ENCODE assay signal across 15 cellular contexts in genomic region chr12:92041742-92042141, GRCh38.
A peak's percentile ranks its signal among the peaks of the same experiment; 100 is the strongest.
DNase-seq lines count a peak whose midpoint lies in the region; ATAC-seq and TF ChIP-seq lines count a peak whose summit lies in the region.
"Had no signal": no experiment of that assay in that cellular context is flagged by ENCODE, and none has a peak within 500 bp of the region (broad histone marks: within the 10 kb centered on the region; RNA-seq: fewer than 3 reads in every experiment).

No MANE protein-coding gene starts in this region.

- intact Hi-C loops in activated T-helper 1 cell treated with anti-CD3 and anti-CD28 coated beads, Interleukin-12 subunit alpha, Interleukin-12 subunit beta, Interleukin-2, Interleukin-4 antibody, amounts not matched to agents 30 ng/mL and 10 ng/mL and 1 ng/mL, durations not matched to agents 14 hours and 24 hours and 36 hours (cut with micrococcal nuclease), result no loop called here
- intact Hi-C loops in mucosa of descending colon (cut with DNase I, micrococcal nuclease), result no loop called here

- no peaks in the 10 kb centered on the region for H3K27me3 Mint-ChIP-seq in activated T-helper 1 cell treated with anti-CD3 and anti-CD28 coated beads, Interleukin-12 subunit alpha, Interleukin-12 subunit beta, Interleukin-2, Interleukin-4 antibody, amounts not matched to agents 30 ng/mL and 10 ng/mL and 1 ng/mL, durations not matched to agents 14 hours and 24 hours and 36 hours (ENCODE audit: insufficient read depth)

- H3K27ac ChIP-seq in gastroesophageal sphincter, result no peak overlapping the region
- H3K27ac ChIP-seq: ovary, stomach had no signal

- H3K4me1 Mint-ChIP-seq in activated T-helper 1 cell treated with anti-CD3 and anti-CD28 coated beads, Interleukin-12 subunit alpha, Interleukin-12 subunit beta, Interleukin-2, Interleukin-4 antibody, amounts not matched to agents 30 ng/mL and 10 ng/mL and 1 ng/mL, durations not matched to agents 14 hours and 24 hours and 36 hours (ENCODE audit: low read depth), result peaks cover 67% of the 10 kb centered on the region

- TF ChIP-seq POLR2A in gastroesophageal sphincter (IDR thresholded peaks at IDR 0.05), result no peak

- H3K9me3 Mint-ChIP-seq in activated T-helper 1 cell treated with anti-CD3 and anti-CD28 coated beads, Interleukin-12 subunit alpha, Interleukin-12 subunit beta, Interleukin-2, Interleukin-4 antibody, amounts not matched to agents 30 ng/mL and 10 ng/mL and 1 ng/mL, durations not matched to agents 14 hours and 24 hours and 36 hours, result no peaks in the 10 kb centered on the region

- 25 to 50% methylated on average over 1 of the region's 1 CpG for WGBS in gastroesophageal sphincter (ENCODE audit: low coverage in 1 of 2), 2 donors

- peaks cover 7% of the 10 kb centered on the region for H3K36me3 Mint-ChIP-seq in activated T-helper 1 cell treated with anti-CD3 and anti-CD28 coated beads, Interleukin-12 subunit alpha, Interleukin-12 subunit beta, Interleukin-2, Interleukin-4 antibody, amounts not matched to agents 30 ng/mL and 10 ng/mL and 1 ng/mL, durations not matched to agents 14 hours and 24 hours and 36 hours (ENCODE audit: low read depth)

- no peak overlapping the region for H3K4me3 ChIP-seq in mucosa of descending colon
- H3K4me3 ChIP-seq in gastroesophageal sphincter, result no peak overlapping the region
- H3K4me3 ChIP-seq: HAP-1, ovary, stomach had no signal

- TF ChIP-seq EP300 in gastroesophageal sphincter (IDR thresholded peaks at IDR 0.05), result no peak

- no peaks in the 10 kb centered on the region for H3K27me3 ChIP-seq in gastroesophageal sphincter
- H3K27me3 ChIP-seq: ovary, stomach had no signal

- no peak for TF ChIP-seq CTCF in mucosa of descending colon (IDR thresholded peaks at IDR 0.05)
- TF ChIP-seq CTCF in gastroesophageal sphincter (IDR thresholded peaks at IDR 0.05), result no peak

- H3K27ac Mint-ChIP-seq in activated T-helper 1 cell treated with anti-CD3 and anti-CD28 coated beads, Interleukin-12 subunit alpha, Interleukin-12 subunit beta, Interleukin-2, Interleukin-4 antibody, amounts not matched to agents 30 ng/mL and 10 ng/mL and 1 ng/mL, durations not matched to agents 14 hours and 24 hours and 36 hours, result peak overlapping the region; percentile 68

- ATAC-seq in HG03354 (IDR thresholded peaks at IDR 0.05; ENCODE audit: poor library complexity, severe bottlenecking, unreplicated experiment) (peak; percentile 59), mucosa of descending colon (peak; percentile 61), HG02759 (IDR thresholded peaks at IDR 0.05; ENCODE audit: unreplicated experiment) (no peak), gastroesophageal sphincter (no peak)
- ATAC-seq: left lobe of liver had no signal

- H3K9me3 ChIP-seq in mucosa of descending colon, result no peaks in the 10 kb centered on the region
- no peaks in the 10 kb centered on the region for H3K9me3 ChIP-seq in gastroesophageal sphincter
- H3K9me3 ChIP-seq: HAP-1, ovary, stomach had no signal

- DNase-seq in activated gamma-delta T cell treated with Interleukin-2 at 50 U/mL for 16 hours, result peak; percentile 9
- DNase-seq in activated gamma-delta T cell (lab: John Stamatoyannopoulos, UW), result no peak
- DNase-seq in activated T-helper 1 cell treated with anti-CD3 and anti-CD28 coated beads, Interleukin-12 subunit alpha, Interleukin-12 subunit beta, Interleukin-2, Interleukin-4 antibody, amounts not matched to agents 30 ng/mL and 10 ng/mL and 1 ng/mL, durations not matched to agents 14 hours and 24 hours and 36 hours (ENCODE audit: low spot score), result peak; percentile 12
- DNase-seq in mucosa of descending colon, result no peak
- DNase-seq in AML-193 (lab: John Stamatoyannopoulos, UW), result no peak
- DNase-seq: activated T-cell treated with anti-CD3 and anti-CD28 coated beads for 4 hours, foreskin melanocyte, NCI-H1694, ovary, stomach had no signal

- no peak overlapping the region for H3K4me3 Mint-ChIP-seq in activated T-helper 1 cell treated with anti-CD3 and anti-CD28 coated beads, Interleukin-12 subunit alpha, Interleukin-12 subunit beta, Interleukin-2, Interleukin-4 antibody, amounts not matched to agents 30 ng/mL and 10 ng/mL and 1 ng/mL, durations not matched to agents 14 hours and 24 hours and 36 hours

- no peaks in the 10 kb centered on the region for H3K4me1 ChIP-seq in mucosa of descending colon (ENCODE audit: low read depth)
- H3K4me1 ChIP-seq in gastroesophageal sphincter, result peaks cover 0 to 4% (median 0%) of the 10 kb centered on the region in 3 donors
- H3K4me1 ChIP-seq: stomach had no signal

- H3K36me3 ChIP-seq in mucosa of descending colon (ENCODE audit: low read depth) (no peaks in the 10 kb centered on the region), gastroesophageal sphincter (no peaks in the 10 kb centered on the region)
- H3K36me3 ChIP-seq: HAP-1, ovary, stomach had no signal

Comparison
In these comparisons a context has a peak if more than half of its experiments do, and no peak if none do; other contexts are left out.
1. DNase-seq: peak in activated gamma-delta T cell treated with Interleukin-2 at 50 U/mL for 16 hours (single experiment) and activated T-helper 1 cell treated with anti-CD3 and anti-CD28 coated beads, Interleukin-12 subunit alpha, Interleukin-12 subunit beta, Interleukin-2, Interleukin-4 antibody, amounts not matched to agents 30 ng/mL and 10 ng/mL and 1 ng/mL, durations not matched to agents 14 hours and 24 hours and 36 hours (single experiment); none in activated gamma-delta T cell (single experiment), mucosa of descending colon (0 of 3) and AML-193 (0 of 2).
2. ATAC-seq: peak in HG03354 (single experiment) and mucosa of descending colon (single experiment); none in HG02759 (single experiment) and gastroesophageal sphincter (single experiment).